In the genomic region with DNA sequence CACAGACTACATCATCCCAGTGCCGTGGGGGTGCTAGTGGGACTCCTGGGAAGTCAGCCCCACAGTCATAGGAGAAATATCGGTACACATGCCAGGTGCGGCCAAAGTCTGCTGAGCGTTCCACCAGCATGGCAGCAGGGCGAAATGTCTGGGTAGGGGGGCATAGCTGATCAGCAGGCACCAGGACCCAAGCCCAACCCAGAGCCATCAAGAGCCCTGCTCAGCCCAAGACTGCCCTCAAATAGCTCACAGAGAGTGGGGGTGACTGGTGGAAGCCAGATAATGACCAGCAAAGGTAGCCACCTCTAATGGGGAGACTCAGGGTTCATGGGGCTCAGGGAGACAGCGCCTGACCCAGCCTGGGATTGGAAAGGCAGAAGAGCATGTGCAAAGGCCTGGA, we compare ENCODE assay signal across 10 cellular contexts. TPM values are rescaled to one million over a fixed set of nuclear protein-coding genes. Genes with fewer than 3 reads are reported as not detected.
A peak's percentile ranks its signal among the peaks of the same experiment; 100 is the strongest.
DNase-seq lines count a peak whose midpoint lies in the region; ATAC-seq and TF ChIP-seq lines count a peak whose summit lies in the region.
"Had no signal": no experiment of that assay in that cellular context is flagged by ENCODE, and none has a peak within 500 bp of the region (broad histone marks: within the 10 kb centered on the region; RNA-seq: fewer than 3 reads in every experiment).

No MANE protein-coding gene starts in this region.

- H3K36me3 ChIP-seq in left ventricle myocardium inferior (peaks cover 47% of the 10 kb centered on the region), neuronal stem cell (replicated peaks in 1 of 2; ENCODE audit: control insufficient read depth in 2 of 2, insufficient read depth in 2 of 2, low read length in 2 of 2) (peaks cover 14 to 17% of the 10 kb centered on the region in 2 donors), vagina (peaks cover 0 to 14% of the 10 kb centered on the region in 2 donors)

- intact Hi-C loops in left ventricle myocardium inferior (cut with micrococcal nuclease): no loop called here
- intact Hi-C loops in left cardiac atrium (cut with DNase I): no loop called here
- intact Hi-C loops in vagina (cut with DNase I): no loop called here
- intact Hi-C loops in sciatic nerve (cut with DNase I): no loop called here

- H2BK5ac ChIP-seq in neuronal stem cell (ENCODE audit: low read length): peak overlapping the region; percentile 21

- peak overlapping the region; percentile 27 for H3K4me2 ChIP-seq in neuronal stem cell (ENCODE audit: insufficient read depth, low read length, poor library complexity, severe bottlenecking)

- TF ChIP-seq POLR2A in vagina (IDR thresholded peaks at IDR 0.05): no peak

- H3K18ac ChIP-seq in neuronal stem cell (ENCODE audit: low read length): no peak overlapping the region

- no peak overlapping the region for H2BK120ac ChIP-seq in neuronal stem cell (ENCODE audit: low read depth, low read length)

- no peak overlapping the region for H2AFZ ChIP-seq in neuronal stem cell (ENCODE audit: low read length)

- H3K9ac ChIP-seq in neuronal stem cell (ENCODE audit: low read depth, low read length, poor library complexity): peak overlapping the region; percentile 95

- H3K23ac ChIP-seq in neuronal stem cell (ENCODE audit: low read depth, low read length, poor library complexity): no peak overlapping the region

- H2BK12ac ChIP-seq in neuronal stem cell (ENCODE audit: low read length): no peak overlapping the region

- DNase-seq in left ventricle myocardium inferior: no peak
- no peak for DNase-seq in left cardiac atrium
- DNase-seq in fibroblast of pulmonary artery (ENCODE audit: low read depth): no peak
- no peak for DNase-seq in neuronal stem cell (ENCODE audit: low spot score)
- no peak for DNase-seq in vagina (ENCODE audit: extremely low spot score in 2 of 2)
- no peak for DNase-seq in sciatic nerve (ENCODE audit: low spot score)
- no peak for DNase-seq in DMS114 treated with DMSO at 0.1 percent for 48 hours (lab: John Stamatoyannopoulos, UW; ENCODE audit: unreplicated experiment)
- DNase-seq: dermis blood vessel endothelial cell; stimulated activated CD4-positive, alpha-beta T cell treated with anti-CD3 and anti-CD28 coated beads, Interleukin-1b, Interleukin-23, amount 100 ng/mL, for 48 hours had no signal

- peak overlapping the region; percentile 94 for H3K27ac ChIP-seq in left ventricle myocardium inferior (replicated peaks)
- no peak overlapping the region for H3K27ac ChIP-seq in neuronal stem cell (replicated peaks; ENCODE audit: low read length)
- H3K27ac ChIP-seq in vagina: no peak overlapping the region

- H3K4me1 ChIP-seq in left ventricle myocardium inferior: peaks cover 65% of the 10 kb centered on the region
- H3K4me1 ChIP-seq in neuronal stem cell (ENCODE audit: control insufficient read depth in 2 of 2, insufficient read depth in 1 of 2, low read depth in 1 of 2, low read length in 2 of 2): peaks cover 4 to 7% of the 10 kb centered on the region in 2 donors
- H3K4me1 ChIP-seq in vagina: peaks cover 34% of the 10 kb centered on the region

- H3K27me3 ChIP-seq in left ventricle myocardium inferior (ENCODE audit: low read depth) (no peaks in the 10 kb centered on the region), neuronal stem cell (ENCODE audit: control insufficient read depth in 3 of 3, insufficient read depth in 3 of 3, low read depth in 1 of 3, low read length in 3 of 3) (no peaks in the 10 kb centered on the region), vagina (no peaks in the 10 kb centered on the region)

- no peak overlapping the region for H4K91ac ChIP-seq in neuronal stem cell (ENCODE audit: low read depth, low read length, poor library complexity)

- H3K14ac ChIP-seq in neuronal stem cell (ENCODE audit: low read length): no peak overlapping the region

- no peak overlapping the region for H4K8ac ChIP-seq in neuronal stem cell (ENCODE audit: low read depth, low read length)

- H3K9me3 ChIP-seq in left ventricle myocardium inferior (replicated peaks): no peaks in the 10 kb centered on the region
- no peaks in the 10 kb centered on the region for H3K9me3 ChIP-seq in neuronal stem cell (replicated peaks in 1 of 2; ENCODE audit: control insufficient read depth in 2 of 2, insufficient read depth in 1 of 2, low read depth in 1 of 2, low read length in 2 of 2)
- H3K9me3 ChIP-seq in vagina: no peaks in the 10 kb centered on the region

- TF ChIP-seq CTCF in left ventricle myocardium inferior (IDR thresholded peaks at IDR 0.05; ENCODE audit: borderline replicate concordance): no peak
- no peak for TF ChIP-seq CTCF in fibroblast of pulmonary artery (IDR thresholded peaks at IDR 0.05; ENCODE audit: low read length, missing control alignments)
- no peak for TF ChIP-seq CTCF in vagina (IDR thresholded peaks at IDR 0.05)

- H3K4me3 ChIP-seq in left ventricle myocardium inferior (peak overlapping the region; percentile 93), fibroblast of pulmonary artery (replicated peaks; ENCODE audit: low read depth, low read length) (peak overlapping the region; percentile 93), neuronal stem cell (ENCODE audit: low read length in 2 of 2) (peak overlapping the region; percentile 40 to 79), vagina (peak overlapping the region; percentile 87 to 90)

- peaks cover 3% of the 10 kb centered on the region for H3K79me1 ChIP-seq in neuronal stem cell (ENCODE audit: low read depth, low read length)

- no CpG with 5 or more reads among the region's 6 CpGs for WGBS in neuronal stem cell (ENCODE audit: extremely low coverage in 2 of 2, insufficient read length in 2 of 2, insufficient replicate concordance in 1 of 2), 2 donors

- peak overlapping the region; percentile 82 for H2AK5ac ChIP-seq in neuronal stem cell (ENCODE audit: low read depth, low read length)

- no peak for ATAC-seq in left cardiac atrium
- no peak for ATAC-seq in sciatic nerve
- ATAC-seq in GM18867 (IDR thresholded peaks at IDR 0.05; ENCODE audit: unreplicated experiment): no peak

- H2BK15ac ChIP-seq in neuronal stem cell (ENCODE audit: low read length): no peak overlapping the region

- no peak overlapping the region for H3K4ac ChIP-seq in neuronal stem cell (ENCODE audit: low read length)

RNA-seq across cellular contexts. Expression of gene LAMB2, which starts 1.3 kb away (rescaled TPM):
- total RNA-seq in left ventricle myocardium inferior (772 TPM), left cardiac atrium (100 to 1,000 TPM; 629 to 714 TPM), vagina (526 TPM), sciatic nerve (515 TPM)
- polyA plus RNA-seq in neuronal stem cell (2013, experiment 1 of 2): 91.9 TPM
- polyA plus RNA-seq in neuronal stem cell (2013, experiment 2 of 2): 91.3 TPM

RNA-seq across cellular contexts. Expression of gene USP19, which starts 11.0 kb away (rescaled TPM):
- total RNA-seq in left ventricle myocardium inferior (62.5 TPM), left cardiac atrium (10 to 100 TPM; 38.3 to 49.5 TPM), vagina (59.9 TPM), sciatic nerve (55.7 TPM)
- 22.3 TPM for polyA plus RNA-seq in neuronal stem cell (2013, experiment 1 of 2)
- 21.3 TPM for polyA plus RNA-seq in neuronal stem cell (2013, experiment 2 of 2)

RNA-seq across cellular contexts. Expression of gene QARS1, which starts 27.0 kb away (rescaled TPM):
- total RNA-seq in left ventricle myocardium inferior (203 TPM), left cardiac atrium (100 to 1,000 TPM; 150 to 166 TPM), vagina (223 TPM), sciatic nerve (123 TPM)
- 407 TPM for polyA plus RNA-seq in neuronal stem cell (2013, experiment 1 of 2)
- 414 TPM for polyA plus RNA-seq in neuronal stem cell (2013, experiment 2 of 2)

RNA-seq across cellular contexts. Expression of gene CCDC71, which starts 34.6 kb away (rescaled TPM):
- total RNA-seq in left ventricle myocardium inferior: 11.9 TPM
- 10 to 100 TPM; 12.3 to 15.3 TPM for total RNA-seq in left cardiac atrium
- polyA plus RNA-seq in neuronal stem cell (2013, experiment 1 of 2): 17.1 TPM
- 16.2 TPM for polyA plus RNA-seq in neuronal stem cell (2013, experiment 2 of 2)
- total RNA-seq in vagina: 30.4 TPM
- 20.7 TPM for total RNA-seq in sciatic nerve

RNA-seq across cellular contexts. Expression of gene QRICH1, which starts 37.7 kb away (rescaled TPM):
- total RNA-seq in left ventricle myocardium inferior (58.8 TPM), left cardiac atrium (10 to 100 TPM; 50.4 to 59.9 TPM), vagina (124 TPM), sciatic nerve (101 TPM)
- polyA plus RNA-seq in neuronal stem cell (2013, experiment 1 of 2): 101 TPM
- polyA plus RNA-seq in neuronal stem cell (2013, experiment 2 of 2): 102 TPM
